1 cellular context compared by ENCODE assay signal in the genomic region with DNA sequence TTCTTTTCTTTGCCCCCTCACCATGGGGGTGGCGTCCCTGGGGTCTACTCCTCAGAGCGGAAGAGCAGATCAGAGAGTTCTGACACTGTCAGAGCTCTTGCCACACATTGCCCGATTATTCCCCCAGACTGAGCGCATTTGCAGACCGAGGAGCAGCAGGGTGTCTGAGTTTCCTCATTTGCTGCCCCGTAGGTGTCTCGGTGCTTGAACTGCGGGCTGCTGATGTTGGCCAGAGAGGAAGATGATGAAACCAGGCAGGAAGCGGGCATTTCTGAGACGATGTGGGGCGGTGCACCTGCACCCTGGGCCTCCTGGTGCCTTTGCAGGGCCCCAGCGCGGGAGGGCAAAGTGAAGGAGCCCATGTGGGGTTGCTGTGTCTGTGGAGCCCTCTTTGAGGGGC.
TF ChIP-seq lines count a peak whose summit lies in the region.

No MANE protein-coding gene starts in this region.

TF ChIP-seq in GM12878, 131 proteins besides CTCF, POLR2A, EP300 and RAD21:
- TF ChIP-seq NR2C1 (IDR thresholded peaks at IDR 0.05) (no peak), BCL11A (IDR thresholded peaks at IDR 0.05; ENCODE audit: low read depth, low read length) (no peak), IKZF2 (IDR thresholded peaks at IDR 0.05) (no peak), TAF1 (IDR thresholded peaks at IDR 0.05; ENCODE audit: borderline replicate concordance, low read depth, low read length) (no peak), ZNF217 (IDR thresholded peaks at IDR 0.05) (no peak), TCF3 (IDR thresholded peaks at IDR 0.05; ENCODE audit: borderline replicate concordance, insufficient read depth, low read depth, low read length) (0 out of 2 replicates have a peak, but pooled peaks have one; percentile 48), NFXL1 (IDR thresholded peaks at IDR 0.05; ENCODE audit: borderline replicate concordance) (no peak), CREB1 (IDR thresholded peaks at IDR 0.05; ENCODE audit: low read depth) (0 out of 2 replicates have a peak, but pooled peaks have one; percentile 21), HDAC2 (IDR thresholded peaks at IDR 0.05) (no peak), CBFB (IDR thresholded peaks at IDR 0.05; ENCODE audit: low read depth) (no peak), POLR2AphosphoS5 (IDR thresholded peaks at IDR 0.05; ENCODE audit: low read length) (0 out of 2 replicates have a peak, but pooled peaks have one; percentile 24), ASH2L (IDR thresholded peaks at IDR 0.05; ENCODE audit: borderline replicate concordance, low read depth) (no peak), FOXM1 (IDR thresholded peaks at IDR 0.05; ENCODE audit: low read depth, low read length) (no peak), NR2F1 (conservative IDR thresholded peaks at IDR 0.05) (no peak), TCF12 (IDR thresholded peaks at IDR 0.05; ENCODE audit: low read depth, low read length) (no peak), MYB (IDR thresholded peaks at IDR 0.05; ENCODE audit: borderline replicate concordance, low read depth, low read length) (no peak), STAT1 (conservative IDR thresholded peaks at IDR 0.05) (no peak), SIX5 (IDR thresholded peaks at IDR 0.05; ENCODE audit: low read depth, low read length, severe bottlenecking) (no peak), ESRRA (IDR thresholded peaks at IDR 0.05; ENCODE audit: low read length) (no peak), GABPA (IDR thresholded peaks at IDR 0.05; ENCODE audit: low read depth) (no peak), HDAC6 (IDR thresholded peaks at IDR 0.05; ENCODE audit: unreplicated experiment) (no peak), SPI1 (IDR thresholded peaks at IDR 0.05; ENCODE audit: borderline replicate concordance, insufficient read depth, low read depth, low read length) (0 out of 2 replicates have a peak, but pooled peaks have one; percentile 2), ZSCAN29 (IDR thresholded peaks at IDR 0.05) (no peak), SREBF2 (IDR thresholded peaks at IDR 0.05; ENCODE audit: low read length) (no peak), JUND (IDR thresholded peaks at IDR 0.05; ENCODE audit: low read depth, low read length) (no peak), EED (IDR thresholded peaks at IDR 0.05; ENCODE audit: low read depth) (0 out of 2 replicates have a peak, but pooled peaks have one; percentile 39), DPF2 (IDR thresholded peaks at IDR 0.05) (no peak), BRCA1 (IDR thresholded peaks at IDR 0.05; ENCODE audit: low read depth, low read length) (no peak), KDM1A (IDR thresholded peaks at IDR 0.05; ENCODE audit: borderline replicate concordance) (no peak)
- TF ChIP-seq, protein P1, sequence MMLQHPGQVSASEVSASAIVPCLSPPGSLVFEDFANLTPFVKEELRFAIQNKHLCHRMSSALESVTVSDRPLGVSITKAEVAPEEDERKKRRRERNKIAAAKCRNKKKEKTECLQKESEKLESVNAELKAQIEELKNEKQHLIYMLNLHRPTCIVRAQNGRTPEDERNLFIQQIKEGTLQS (IDR thresholded peaks at IDR 0.05; ENCODE audit: borderline replicate concordance, extremely low read depth, low read depth, low read length): no peak
- TF ChIP-seq, protein P2, sequence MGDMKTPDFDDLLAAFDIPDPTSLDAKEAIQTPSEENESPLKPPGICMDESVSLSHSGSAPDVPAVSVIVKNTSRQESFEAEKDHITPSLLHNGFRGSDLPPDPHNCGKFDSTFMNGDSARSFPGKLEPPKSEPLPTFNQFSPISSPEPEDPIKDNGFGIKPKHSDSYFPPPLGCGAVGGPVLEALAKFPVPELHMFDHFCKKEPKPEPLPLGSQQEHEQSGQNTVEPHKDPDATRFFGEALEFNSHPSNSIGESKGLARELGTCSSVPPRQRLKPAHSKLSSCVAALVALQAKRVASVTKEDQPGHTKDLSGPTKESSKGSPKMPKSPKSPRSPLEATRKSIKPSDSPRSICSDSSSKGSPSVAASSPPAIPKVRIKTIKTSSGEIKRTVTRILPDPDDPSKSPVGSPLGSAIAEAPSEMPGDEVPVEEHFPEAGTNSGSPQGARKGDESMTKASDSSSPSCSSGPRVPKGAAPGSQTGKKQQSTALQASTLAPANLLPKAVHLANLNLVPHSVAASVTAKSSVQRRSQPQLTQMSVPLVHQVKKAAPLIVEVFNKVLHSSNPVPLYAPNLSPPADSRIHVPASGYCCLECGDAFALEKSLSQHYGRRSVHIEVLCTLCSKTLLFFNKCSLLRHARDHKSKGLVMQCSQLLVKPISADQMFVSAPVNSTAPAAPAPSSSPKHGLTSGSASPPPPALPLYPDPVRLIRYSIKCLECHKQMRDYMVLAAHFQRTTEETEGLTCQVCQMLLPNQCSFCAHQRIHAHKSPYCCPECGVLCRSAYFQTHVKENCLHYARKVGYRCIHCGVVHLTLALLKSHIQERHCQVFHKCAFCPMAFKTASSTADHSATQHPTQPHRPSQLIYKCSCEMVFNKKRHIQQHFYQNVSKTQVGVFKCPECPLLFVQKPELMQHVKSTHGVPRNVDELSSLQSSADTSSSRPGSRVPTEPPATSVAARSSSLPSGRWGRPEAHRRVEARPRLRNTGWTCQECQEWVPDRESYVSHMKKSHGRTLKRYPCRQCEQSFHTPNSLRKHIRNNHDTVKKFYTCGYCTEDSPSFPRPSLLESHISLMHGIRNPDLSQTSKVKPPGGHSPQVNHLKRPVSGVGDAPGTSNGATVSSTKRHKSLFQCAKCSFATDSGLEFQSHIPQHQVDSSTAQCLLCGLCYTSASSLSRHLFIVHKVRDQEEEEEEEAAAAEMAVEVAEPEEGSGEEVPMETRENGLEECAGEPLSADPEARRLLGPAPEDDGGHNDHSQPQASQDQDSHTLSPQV (IDR thresholded peaks at IDR 0.05): no peak
- TF ChIP-seq, protein P3, sequence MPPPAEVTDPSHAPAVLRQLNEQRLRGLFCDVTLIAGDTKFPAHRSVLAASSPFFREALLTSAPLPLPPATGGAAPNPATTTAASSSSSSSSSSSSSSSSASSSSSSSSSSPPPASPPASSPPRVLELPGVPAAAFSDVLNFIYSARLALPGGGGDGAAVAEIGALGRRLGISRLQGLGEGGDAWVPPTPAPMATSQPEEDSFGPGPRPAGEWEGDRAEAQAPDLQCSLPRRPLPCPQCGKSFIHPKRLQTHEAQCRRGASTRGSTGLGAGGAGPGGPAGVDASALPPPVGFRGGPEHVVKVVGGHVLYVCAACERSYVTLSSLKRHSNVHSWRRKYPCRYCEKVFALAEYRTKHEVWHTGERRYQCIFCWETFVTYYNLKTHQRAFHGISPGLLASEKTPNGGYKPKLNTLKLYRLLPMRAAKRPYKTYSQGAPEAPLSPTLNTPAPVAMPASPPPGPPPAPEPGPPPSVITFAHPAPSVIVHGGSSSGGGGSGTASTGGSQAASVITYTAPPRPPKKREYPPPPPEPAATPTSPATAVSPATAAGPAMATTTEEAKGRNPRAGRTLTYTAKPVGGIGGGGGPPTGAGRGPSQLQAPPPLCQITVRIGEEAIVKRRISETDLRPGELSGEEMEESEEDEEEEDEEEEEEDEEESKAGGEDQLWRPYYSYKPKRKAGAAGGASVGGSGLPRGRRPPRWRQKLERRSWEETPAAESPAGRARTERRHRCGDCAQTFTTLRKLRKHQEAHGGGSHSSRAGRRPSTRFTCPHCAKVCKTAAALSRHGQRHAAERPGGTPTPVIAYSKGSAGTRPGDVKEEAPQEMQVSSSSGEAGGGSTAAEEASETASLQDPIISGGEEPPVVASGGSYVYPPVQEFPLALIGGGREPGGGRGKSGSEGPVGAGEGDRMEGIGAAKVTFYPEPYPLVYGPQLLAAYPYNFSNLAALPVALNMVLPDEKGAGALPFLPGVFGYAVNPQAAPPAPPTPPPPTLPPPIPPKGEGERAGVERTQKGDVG (CRISPR knock-in tag; IDR thresholded peaks at IDR 0.05): no peak
- TF ChIP-seq, protein P4, sequence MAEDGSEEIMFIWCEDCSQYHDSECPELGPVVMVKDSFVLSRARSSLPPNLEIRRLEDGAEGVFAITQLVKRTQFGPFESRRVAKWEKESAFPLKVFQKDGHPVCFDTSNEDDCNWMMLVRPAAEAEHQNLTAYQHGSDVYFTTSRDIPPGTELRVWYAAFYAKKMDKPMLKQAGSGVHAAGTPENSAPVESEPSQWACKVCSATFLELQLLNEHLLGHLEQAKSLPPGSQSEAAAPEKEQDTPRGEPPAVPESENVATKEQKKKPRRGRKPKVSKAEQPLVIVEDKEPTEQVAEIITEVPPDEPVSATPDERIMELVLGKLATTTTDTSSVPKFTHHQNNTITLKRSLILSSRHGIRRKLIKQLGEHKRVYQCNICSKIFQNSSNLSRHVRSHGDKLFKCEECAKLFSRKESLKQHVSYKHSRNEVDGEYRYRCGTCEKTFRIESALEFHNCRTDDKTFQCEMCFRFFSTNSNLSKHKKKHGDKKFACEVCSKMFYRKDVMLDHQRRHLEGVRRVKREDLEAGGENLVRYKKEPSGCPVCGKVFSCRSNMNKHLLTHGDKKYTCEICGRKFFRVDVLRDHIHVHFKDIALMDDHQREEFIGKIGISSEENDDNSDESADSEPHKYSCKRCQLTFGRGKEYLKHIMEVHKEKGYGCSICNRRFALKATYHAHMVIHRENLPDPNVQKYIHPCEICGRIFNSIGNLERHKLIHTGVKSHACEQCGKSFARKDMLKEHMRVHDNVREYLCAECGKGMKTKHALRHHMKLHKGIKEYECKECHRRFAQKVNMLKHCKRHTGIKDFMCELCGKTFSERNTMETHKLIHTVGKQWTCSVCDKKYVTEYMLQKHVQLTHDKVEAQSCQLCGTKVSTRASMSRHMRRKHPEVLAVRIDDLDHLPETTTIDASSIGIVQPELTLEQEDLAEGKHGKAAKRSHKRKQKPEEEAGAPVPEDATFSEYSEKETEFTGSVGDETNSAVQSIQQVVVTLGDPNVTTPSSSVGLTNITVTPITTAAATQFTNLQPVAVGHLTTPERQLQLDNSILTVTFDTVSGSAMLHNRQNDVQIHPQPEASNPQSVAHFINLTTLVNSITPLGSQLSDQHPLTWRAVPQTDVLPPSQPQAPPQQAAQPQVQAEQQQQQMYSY (CRISPR knock-in tag; IDR thresholded peaks at IDR 0.05): no peak
- TF ChIP-seq, protein P5, sequence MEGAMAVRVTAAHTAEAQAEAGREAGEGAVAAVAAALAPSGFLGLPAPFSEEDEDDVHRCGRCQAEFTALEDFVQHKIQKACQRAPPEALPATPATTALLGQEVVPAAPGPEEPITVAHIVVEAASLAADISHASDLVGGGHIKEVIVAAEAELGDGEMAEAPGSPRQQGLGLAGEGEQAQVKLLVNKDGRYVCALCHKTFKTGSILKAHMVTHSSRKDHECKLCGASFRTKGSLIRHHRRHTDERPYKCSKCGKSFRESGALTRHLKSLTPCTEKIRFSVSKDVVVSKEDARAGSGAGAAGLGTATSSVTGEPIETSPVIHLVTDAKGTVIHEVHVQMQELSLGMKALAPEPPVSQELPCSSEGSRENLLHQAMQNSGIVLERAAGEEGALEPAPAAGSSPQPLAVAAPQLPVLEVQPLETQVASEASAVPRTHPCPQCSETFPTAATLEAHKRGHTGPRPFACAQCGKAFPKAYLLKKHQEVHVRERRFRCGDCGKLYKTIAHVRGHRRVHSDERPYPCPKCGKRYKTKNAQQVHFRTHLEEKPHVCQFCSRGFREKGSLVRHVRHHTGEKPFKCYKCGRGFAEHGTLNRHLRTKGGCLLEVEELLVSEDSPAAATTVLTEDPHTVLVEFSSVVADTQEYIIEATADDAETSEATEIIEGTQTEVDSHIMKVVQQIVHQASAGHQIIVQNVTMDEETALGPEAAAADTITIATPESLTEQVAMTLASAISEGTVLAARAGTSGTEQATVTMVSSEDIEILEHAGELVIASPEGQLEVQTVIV (IDR thresholded peaks at IDR 0.05; ENCODE audit: borderline replicate concordance, partially characterized antibody): no peak
- TF ChIP-seq, protein P6, sequence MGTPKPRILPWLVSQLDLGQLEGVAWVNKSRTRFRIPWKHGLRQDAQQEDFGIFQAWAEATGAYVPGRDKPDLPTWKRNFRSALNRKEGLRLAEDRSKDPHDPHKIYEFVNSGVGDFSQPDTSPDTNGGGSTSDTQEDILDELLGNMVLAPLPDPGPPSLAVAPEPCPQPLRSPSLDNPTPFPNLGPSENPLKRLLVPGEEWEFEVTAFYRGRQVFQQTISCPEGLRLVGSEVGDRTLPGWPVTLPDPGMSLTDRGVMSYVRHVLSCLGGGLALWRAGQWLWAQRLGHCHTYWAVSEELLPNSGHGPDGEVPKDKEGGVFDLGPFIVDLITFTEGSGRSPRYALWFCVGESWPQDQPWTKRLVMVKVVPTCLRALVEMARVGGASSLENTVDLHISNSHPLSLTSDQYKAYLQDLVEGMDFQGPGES (IDR thresholded peaks at IDR 0.05): no peak
- TF ChIP-seq, protein P7, sequence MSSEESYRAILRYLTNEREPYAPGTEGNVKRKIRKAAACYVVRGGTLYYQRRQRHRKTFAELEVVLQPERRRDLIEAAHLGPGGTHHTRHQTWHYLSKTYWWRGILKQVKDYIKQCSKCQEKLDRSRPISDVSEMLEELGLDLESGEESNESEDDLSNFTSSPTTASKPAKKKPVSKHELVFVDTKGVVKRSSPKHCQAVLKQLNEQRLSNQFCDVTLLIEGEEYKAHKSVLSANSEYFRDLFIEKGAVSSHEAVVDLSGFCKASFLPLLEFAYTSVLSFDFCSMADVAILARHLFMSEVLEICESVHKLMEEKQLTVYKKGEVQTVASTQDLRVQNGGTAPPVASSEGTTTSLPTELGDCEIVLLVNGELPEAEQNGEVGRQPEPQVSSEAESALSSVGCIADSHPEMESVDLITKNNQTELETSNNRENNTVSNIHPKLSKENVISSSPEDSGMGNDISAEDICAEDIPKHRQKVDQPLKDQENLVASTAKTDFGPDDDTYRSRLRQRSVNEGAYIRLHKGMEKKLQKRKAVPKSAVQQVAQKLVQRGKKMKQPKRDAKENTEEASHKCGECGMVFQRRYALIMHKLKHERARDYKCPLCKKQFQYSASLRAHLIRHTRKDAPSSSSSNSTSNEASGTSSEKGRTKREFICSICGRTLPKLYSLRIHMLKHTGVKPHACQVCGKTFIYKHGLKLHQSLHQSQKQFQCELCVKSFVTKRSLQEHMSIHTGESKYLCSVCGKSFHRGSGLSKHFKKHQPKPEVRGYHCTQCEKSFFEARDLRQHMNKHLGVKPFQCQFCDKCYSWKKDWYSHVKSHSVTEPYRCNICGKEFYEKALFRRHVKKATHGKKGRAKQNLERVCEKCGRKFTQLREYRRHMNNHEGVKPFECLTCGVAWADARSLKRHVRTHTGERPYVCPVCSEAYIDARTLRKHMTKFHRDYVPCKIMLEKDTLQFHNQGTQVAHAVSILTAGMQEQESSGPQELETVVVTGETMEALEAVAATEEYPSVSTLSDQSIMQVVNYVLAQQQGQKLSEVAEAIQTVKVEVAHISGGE (CRISPR knock-in tag; IDR thresholded peaks at IDR 0.05): no peak
